ENCODE assay signal across 1 cellular context in the genomic region with DNA sequence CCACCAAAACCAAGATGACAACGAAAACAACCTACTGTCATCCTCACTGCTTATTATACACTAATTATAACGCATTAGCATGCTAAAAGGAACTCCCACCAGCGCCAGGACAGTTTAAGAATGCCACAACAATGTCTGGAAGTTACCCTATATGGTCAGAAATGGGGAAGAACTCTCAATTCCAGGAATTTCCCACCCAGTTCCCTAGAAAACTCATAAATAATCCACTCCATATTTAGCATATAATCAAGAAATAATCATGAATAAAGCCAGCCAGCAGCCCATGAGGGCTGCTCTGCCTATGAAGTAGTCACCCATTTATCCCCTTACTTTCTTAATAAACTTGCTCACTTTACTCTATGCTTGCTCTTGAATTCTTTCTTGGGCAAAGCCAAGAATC.
TF ChIP-seq lines count a peak whose summit lies in the region.

No MANE protein-coding gene starts in this region.

TF ChIP-seq in WTC11, 78 proteins besides CTCF, POLR2A, EP300 and RAD21:
- TF ChIP-seq SOX15 (CRISPR knock-in tag; IDR thresholded peaks at IDR 0.05): no peak
- no peak for TF ChIP-seq ZNF317 (CRISPR knock-in tag; IDR thresholded peaks at IDR 0.05; ENCODE audit: borderline replicate concordance, low read depth)
- no peak for TF ChIP-seq SMAD4 (CRISPR knock-in tag; IDR thresholded peaks at IDR 0.05)
TF ChIP-seq in WTC11: peak in this region for 0.
